2 cellular contexts compared by ENCODE assay signal in the genomic region with DNA sequence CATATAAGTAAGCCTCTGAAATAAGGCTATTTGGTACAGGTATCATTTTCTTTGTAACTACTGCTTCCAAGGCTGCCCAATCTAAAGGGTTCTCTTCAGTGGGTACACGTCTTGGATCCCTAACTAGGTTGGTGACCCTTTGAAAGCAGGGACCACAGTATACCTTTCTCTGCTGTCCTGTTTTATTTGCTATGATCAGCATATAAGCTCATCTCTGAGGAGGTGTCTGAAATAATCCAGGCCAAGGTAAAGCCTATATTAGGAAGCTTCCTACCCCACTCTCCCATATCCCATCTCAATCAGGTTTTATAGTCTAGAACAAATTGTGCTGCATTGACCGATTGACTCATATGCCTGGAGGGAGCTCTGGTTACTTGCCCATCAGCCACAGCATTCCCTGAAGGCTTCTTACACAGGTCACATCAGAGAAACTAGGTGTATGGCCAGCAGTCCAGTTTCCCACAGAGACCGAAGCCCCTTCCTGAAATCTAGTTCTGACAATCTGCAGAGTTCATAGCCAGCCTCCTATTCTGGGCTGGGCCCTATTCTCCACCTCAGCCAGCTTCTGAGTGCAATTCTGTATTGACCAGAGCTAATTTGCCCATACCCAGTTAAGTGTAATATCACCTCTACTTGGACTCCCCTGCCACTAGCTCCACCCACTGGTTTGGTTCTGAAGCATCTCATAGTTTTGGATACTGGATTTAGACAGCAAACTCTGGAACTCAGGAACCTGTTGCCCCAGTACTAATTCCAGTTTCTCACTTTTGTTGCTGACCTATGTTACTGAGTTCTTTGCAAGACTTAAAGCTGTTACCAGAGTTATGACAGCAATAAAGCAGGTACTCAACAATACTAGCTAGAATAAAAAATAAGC.
A peak's percentile ranks its signal among the peaks of the same experiment; 100 is the strongest.
TF ChIP-seq lines count a peak whose summit lies in the region.

No MANE protein-coding gene starts in this region.

TF ChIP-seq in liver, 16 proteins besides CTCF, POLR2A, EP300 and RAD21:
- TF ChIP-seq RXRA (IDR thresholded peaks at IDR 0.05): no peak
- TF ChIP-seq FOXA2 (IDR thresholded peaks at IDR 0.05): no peak
- TF ChIP-seq JUND (IDR thresholded peaks at IDR 0.05): no peak
- no peak for TF ChIP-seq HNF4A (conservative IDR thresholded peaks at IDR 0.05)
- no peak for TF ChIP-seq GABPA (IDR thresholded peaks at IDR 0.05 in 1 of 2, conservative IDR thresholded peaks at IDR 0.05 in 1 of 2)
- TF ChIP-seq YY1 (IDR thresholded peaks at IDR 0.05): no peak
- no peak for TF ChIP-seq NR2F2 (IDR thresholded peaks at IDR 0.05)
- TF ChIP-seq, protein P1, sequence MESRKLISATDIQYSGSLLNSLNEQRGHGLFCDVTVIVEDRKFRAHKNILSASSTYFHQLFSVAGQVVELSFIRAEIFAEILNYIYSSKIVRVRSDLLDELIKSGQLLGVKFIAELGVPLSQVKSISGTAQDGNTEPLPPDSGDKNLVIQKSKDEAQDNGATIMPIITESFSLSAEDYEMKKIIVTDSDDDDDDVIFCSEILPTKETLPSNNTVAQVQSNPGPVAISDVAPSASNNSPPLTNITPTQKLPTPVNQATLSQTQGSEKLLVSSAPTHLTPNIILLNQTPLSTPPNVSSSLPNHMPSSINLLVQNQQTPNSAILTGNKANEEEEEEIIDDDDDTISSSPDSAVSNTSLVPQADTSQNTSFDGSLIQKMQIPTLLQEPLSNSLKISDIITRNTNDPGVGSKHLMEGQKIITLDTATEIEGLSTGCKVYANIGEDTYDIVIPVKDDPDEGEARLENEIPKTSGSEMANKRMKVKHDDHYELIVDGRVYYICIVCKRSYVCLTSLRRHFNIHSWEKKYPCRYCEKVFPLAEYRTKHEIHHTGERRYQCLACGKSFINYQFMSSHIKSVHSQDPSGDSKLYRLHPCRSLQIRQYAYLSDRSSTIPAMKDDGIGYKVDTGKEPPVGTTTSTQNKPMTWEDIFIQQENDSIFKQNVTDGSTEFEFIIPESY (IDR thresholded peaks at IDR 0.05): no peak
- no peak for TF ChIP-seq FOXA1 (IDR thresholded peaks at IDR 0.05)
- TF ChIP-seq, protein P2, sequence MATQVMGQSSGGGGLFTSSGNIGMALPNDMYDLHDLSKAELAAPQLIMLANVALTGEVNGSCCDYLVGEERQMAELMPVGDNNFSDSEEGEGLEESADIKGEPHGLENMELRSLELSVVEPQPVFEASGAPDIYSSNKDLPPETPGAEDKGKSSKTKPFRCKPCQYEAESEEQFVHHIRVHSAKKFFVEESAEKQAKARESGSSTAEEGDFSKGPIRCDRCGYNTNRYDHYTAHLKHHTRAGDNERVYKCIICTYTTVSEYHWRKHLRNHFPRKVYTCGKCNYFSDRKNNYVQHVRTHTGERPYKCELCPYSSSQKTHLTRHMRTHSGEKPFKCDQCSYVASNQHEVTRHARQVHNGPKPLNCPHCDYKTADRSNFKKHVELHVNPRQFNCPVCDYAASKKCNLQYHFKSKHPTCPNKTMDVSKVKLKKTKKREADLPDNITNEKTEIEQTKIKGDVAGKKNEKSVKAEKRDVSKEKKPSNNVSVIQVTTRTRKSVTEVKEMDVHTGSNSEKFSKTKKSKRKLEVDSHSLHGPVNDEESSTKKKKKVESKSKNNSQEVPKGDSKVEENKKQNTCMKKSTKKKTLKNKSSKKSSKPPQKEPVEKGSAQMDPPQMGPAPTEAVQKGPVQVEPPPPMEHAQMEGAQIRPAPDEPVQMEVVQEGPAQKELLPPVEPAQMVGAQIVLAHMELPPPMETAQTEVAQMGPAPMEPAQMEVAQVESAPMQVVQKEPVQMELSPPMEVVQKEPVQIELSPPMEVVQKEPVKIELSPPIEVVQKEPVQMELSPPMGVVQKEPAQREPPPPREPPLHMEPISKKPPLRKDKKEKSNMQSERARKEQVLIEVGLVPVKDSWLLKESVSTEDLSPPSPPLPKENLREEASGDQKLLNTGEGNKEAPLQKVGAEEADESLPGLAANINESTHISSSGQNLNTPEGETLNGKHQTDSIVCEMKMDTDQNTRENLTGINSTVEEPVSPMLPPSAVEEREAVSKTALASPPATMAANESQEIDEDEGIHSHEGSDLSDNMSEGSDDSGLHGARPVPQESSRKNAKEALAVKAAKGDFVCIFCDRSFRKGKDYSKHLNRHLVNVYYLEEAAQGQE (IDR thresholded peaks at IDR 0.05): no peak
- TF ChIP-seq MAX (IDR thresholded peaks at IDR 0.05): no peak
- TF ChIP-seq EGR1 (IDR thresholded peaks at IDR 0.05; ENCODE audit: low read depth in 2 of 2): no peak
- no peak for TF ChIP-seq HNF4G (IDR thresholded peaks at IDR 0.05)
- TF ChIP-seq TAF1 (conservative IDR thresholded peaks at IDR 0.05): no peak
- no peak for TF ChIP-seq SP1 (IDR thresholded peaks at IDR 0.05)
- TF ChIP-seq, protein P3, sequence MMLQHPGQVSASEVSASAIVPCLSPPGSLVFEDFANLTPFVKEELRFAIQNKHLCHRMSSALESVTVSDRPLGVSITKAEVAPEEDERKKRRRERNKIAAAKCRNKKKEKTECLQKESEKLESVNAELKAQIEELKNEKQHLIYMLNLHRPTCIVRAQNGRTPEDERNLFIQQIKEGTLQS (IDR thresholded peaks at IDR 0.05): no peak

TF ChIP-seq in HepG2, 621 proteins besides CTCF, POLR2A, EP300 and RAD21:
- TF ChIP-seq JUN (CRISPR knock-in tag; IDR thresholded peaks at IDR 0.05): no peak
- peak in 1 of 2 experiments; percentile 51; a peak in 2 of 4 replicates for TF ChIP-seq MAFK (conservative IDR thresholded peaks at IDR 0.05 in 1 of 2, IDR thresholded peaks at IDR 0.05 in 1 of 2; ENCODE audit: low read length in 2 of 2)
